15 cellular contexts compared by ENCODE assay signal in genomic region chr11:62013266-62014157, GRCh38. TPM values are rescaled to one million over a fixed set of nuclear protein-coding genes. Genes with fewer than 3 reads are reported as not detected.
A peak's percentile ranks its signal among the peaks of the same experiment; 100 is the strongest.
DNase-seq lines count a peak whose midpoint lies in the region; ATAC-seq, FAIRE-seq and TF ChIP-seq lines count a peak whose summit lies in the region.
"Had no signal": no experiment of that assay in that cellular context is flagged by ENCODE, and none has a peak within 500 bp of the region (broad histone marks: within the 10 kb centered on the region; RNA-seq: fewer than 3 reads in every experiment).

No MANE protein-coding gene starts in this region.

- H3K36me3 ChIP-seq in bronchial epithelial cell (ENCODE audit: control insufficient read depth, insufficient read depth, low read length) (no peaks in the 10 kb centered on the region), mesenchymal stem cell (ENCODE audit: control insufficient read depth in 1 of 2, insufficient read depth in 2 of 2, low read depth in 1 of 2, low read length in 2 of 2) (no peaks in the 10 kb centered on the region)
- H3K36me3 ChIP-seq: heart left ventricle, neutrophil had no signal

- H2AK5ac ChIP-seq in mesenchymal stem cell (ENCODE audit: low read length, severe bottlenecking), result peak overlapping the region; percentile 36

- H3K4me2 ChIP-seq in mesenchymal stem cell (ENCODE audit: low read length, poor library complexity, severe bottlenecking), result no peak overlapping the region

- H3K27me3 Mint-ChIP-seq in HFFc6 (ENCODE audit: insufficient read depth), result no peaks in the 10 kb centered on the region; the same call in 1 of the 2 replicates
- H3K27me3 Mint-ChIP-seq: activated naive CD8-positive, alpha-beta T cell treated with anti-CD3 and anti-CD28 coated beads, Interleukin-2, amount 50 U/mL, for 24 hours had no signal

- H3K27me3 ChIP-seq in bronchial epithelial cell (ENCODE audit: control insufficient read depth, insufficient read depth, low read length) (peaks cover 3% of the 10 kb centered on the region), mesenchymal stem cell (ENCODE audit: control insufficient read depth in 1 of 2, insufficient read depth in 1 of 2, low read length in 2 of 2) (no peaks in the 10 kb centered on the region)
- H3K27me3 ChIP-seq: dorsolateral prefrontal cortex, heart left ventricle, neutrophil had no signal

- H2BK120ac ChIP-seq in mesenchymal stem cell (ENCODE audit: low read depth, low read length), result no peak overlapping the region

- no peak overlapping the region for H3K4ac ChIP-seq in mesenchymal stem cell (ENCODE audit: low read depth in 1 of 2, low read length in 2 of 2)

- no peak for FAIRE-seq in bronchial epithelial cell (lab: Jason Lieb, UNC)

- no peak overlapping the region for H3K27ac ChIP-seq in mesenchymal stem cell (ENCODE audit: low read length, poor library complexity, severe bottlenecking)
- H3K27ac ChIP-seq: C4-2B, dorsolateral prefrontal cortex, heart left ventricle, VCaP had no signal

- no peak overlapping the region for H3K23ac ChIP-seq in mesenchymal stem cell (ENCODE audit: low read length in 2 of 2)

- H3K79me1 ChIP-seq in mesenchymal stem cell (replicated peaks; ENCODE audit: low read length, poor library complexity, severe bottlenecking), result no peaks in the 10 kb centered on the region

- TF ChIP-seq CTCF in HFFc6 (IDR thresholded peaks at IDR 0.05) (no peak), bronchial epithelial cell (IDR thresholded peaks at IDR 0.05; ENCODE audit: insufficient read depth, low read length, severe bottlenecking) (no peak)

- H3K9me3 ChIP-seq in mesenchymal stem cell (ENCODE audit: control insufficient read depth, low read length), result no peaks in the 10 kb centered on the region
- H3K9me3 ChIP-seq: heart left ventricle, neutrophil had no signal

- 82% methylated on average over 13 of the region's 13 CpGs for WGBS in mesenchymal stem cell

- no peak overlapping the region for H3K18ac ChIP-seq in mesenchymal stem cell (ENCODE audit: low read depth in 1 of 2, low read length in 2 of 2)

- H3K4me3 ChIP-seq in bronchial epithelial cell (ENCODE audit: low read depth, low read length) (no peak overlapping the region), mesenchymal stem cell (ENCODE audit: insufficient read depth in 1 of 2, low read depth in 1 of 2, low read length in 2 of 2) (no peak overlapping the region)
- H3K4me3 ChIP-seq: dorsolateral prefrontal cortex, heart left ventricle had no signal

- no peak overlapping the region for H3K9ac ChIP-seq in mesenchymal stem cell (ENCODE audit: low read length)

- no peak overlapping the region for H4K91ac ChIP-seq in mesenchymal stem cell (ENCODE audit: low read length)

- ATAC-seq in HG03565 (IDR thresholded peaks at IDR 0.05; ENCODE audit: unreplicated experiment), result no peak
- ATAC-seq: activated naive CD8-positive, alpha-beta T cell treated with anti-CD3 and anti-CD28 coated beads, Interleukin-2, amount 50 U/mL, for 24 hours; Right ventricle myocardium inferior had no signal

- H2BK12ac ChIP-seq in mesenchymal stem cell (ENCODE audit: low read length in 2 of 2), result no peak overlapping the region

- no peak overlapping the region for H3K14ac ChIP-seq in mesenchymal stem cell (ENCODE audit: low read length in 2 of 2)

- DNase-seq in AG20443 (ENCODE audit: low spot score) (peak; percentile 57), HFFc6 (peak; percentile 41), bronchial epithelial cell (ENCODE audit: low read depth) (peak; percentile 46), mesenchymal stem cell (no peak), DMS153 (lab: John Stamatoyannopoulos, UW) (no peak), NCI-H2029 (lab: John Stamatoyannopoulos, UW) (no peak), midbrain (lab: John Stamatoyannopoulos, UW) (no peak)
- DNase-seq: activated naive CD8-positive, alpha-beta T cell treated with anti-CD3 and anti-CD28 coated beads, Interleukin-2, amount 50 U/mL, for 24 hours; dorsolateral prefrontal cortex; heart left ventricle had no signal

- no peak overlapping the region for H2BK5ac ChIP-seq in mesenchymal stem cell (ENCODE audit: low read depth, low read length, poor library complexity, severe bottlenecking)

- H2AFZ ChIP-seq in mesenchymal stem cell (ENCODE audit: low read depth, low read length), result no peak overlapping the region

- no peak overlapping the region for H2BK15ac ChIP-seq in mesenchymal stem cell (ENCODE audit: low read depth, poor library complexity, severe bottlenecking)

- H4K8ac ChIP-seq in mesenchymal stem cell (ENCODE audit: low read length), result no peak overlapping the region

- no peak overlapping the region for H3K4me3 Mint-ChIP-seq in HFFc6
- H3K4me3 Mint-ChIP-seq: activated naive CD8-positive, alpha-beta T cell treated with anti-CD3 and anti-CD28 coated beads, Interleukin-2, amount 50 U/mL, for 24 hours had no signal

- H3K4me1 ChIP-seq in mesenchymal stem cell (ENCODE audit: control insufficient read depth, insufficient read depth, low read depth, low read length), result peaks cover 19% of the 10 kb centered on the region

- H3K27ac Mint-ChIP-seq in HFFc6, result peak overlapping the region; percentile 71; the same call in 1 of the 2 replicates
- H3K27ac Mint-ChIP-seq: activated naive CD8-positive, alpha-beta T cell treated with anti-CD3 and anti-CD28 coated beads, Interleukin-2, amount 50 U/mL, for 24 hours had no signal

- peaks cover 25% of the 10 kb centered on the region for H3K4me1 Mint-ChIP-seq in HFFc6 (ENCODE audit: low read depth)

- no peaks in the 10 kb centered on the region for H3K36me3 Mint-ChIP-seq in HFFc6 (ENCODE audit: low read depth)

- H3K9me3 Mint-ChIP-seq in HFFc6, result no peaks in the 10 kb centered on the region
- H3K9me3 Mint-ChIP-seq: activated naive CD8-positive, alpha-beta T cell treated with anti-CD3 and anti-CD28 coated beads, Interleukin-2, amount 50 U/mL, for 24 hours had no signal

RNA-seq across cellular contexts. Expression of gene FTH1, which starts 46.1 kb away (rescaled TPM):
- total RNA-seq in HFFc6 (2021; fragmentation: NEBNext Ultra II Directional; extraction: Animal tissue kit (Norgen Biotek cat#: 25700)), result 1,000 to 10,000 TPM; 2,192 to 2,832 (median 2,637) TPM
- total RNA-seq in bronchial epithelial cell, result 1,010 and 1,591 TPM in 2 replicates
- 3,841 TPM for polyA plus RNA-seq in mesenchymal stem cell (2013, experiment 1 of 2)
- polyA plus RNA-seq in mesenchymal stem cell (2013, experiment 2 of 2), result 3,893 TPM

Comparison
In these comparisons a context has a peak if more than half of its experiments do, and no peak if none do; other contexts are left out.
1. DNase-seq: peak in AG20443 (single experiment), HFFc6 (single experiment) and bronchial epithelial cell (single experiment); none in mesenchymal stem cell (single experiment), DMS153 (single experiment), NCI-H2029 (single experiment) and midbrain (single experiment).